ENCODE assay signal across 10 cellular contexts in genomic region chr4:55008166-55009056, GRCh38.
A peak's percentile ranks its signal among the peaks of the same experiment; 100 is the strongest.
DNase-seq lines count a peak whose midpoint lies in the region; ATAC-seq, FAIRE-seq and TF ChIP-seq lines count a peak whose summit lies in the region.
"Had no signal": no experiment of that assay in that cellular context is flagged by ENCODE, and none has a peak within 500 bp of the region (broad histone marks: within the 10 kb centered on the region; RNA-seq: fewer than 3 reads in every experiment).

No MANE protein-coding gene starts in this region.

- peaks cover 0 to 13% of the 10 kb centered on the region in 2 donors for H3K4me1 ChIP-seq in gastrocnemius medialis

- TF ChIP-seq CTCF in C4-2B (conservative IDR thresholded peaks at IDR 0.05) (peak; percentile 52), gastrocnemius medialis (IDR thresholded peaks at IDR 0.05 in 4 of 5, conservative IDR thresholded peaks at IDR 0.05 in 1 of 5) (peak in 1 of 5 experiments; percentile 20)

- in situ Hi-C loops in gastrocnemius medialis (cut with MboI; ENCODE audit: low sequenced_read_pairs in 4 of 4): loop anchor here (10.0 to 25.0 kb wide), 3 partner anchors 304 to 316 kb away; no protein-coding TSS in a partner anchor

- no peak for TF ChIP-seq POLR2A in gastrocnemius medialis (IDR thresholded peaks at IDR 0.05)

- no peak for FAIRE-seq in frontal cortex (lab: Jason Lieb, UNC)

- DNase-seq in HEK293T (ENCODE audit: extremely low spot score) (peak; percentile 45), iPS-NIHi7 (ENCODE audit: extremely low spot score) (peak; percentile 77), NCI-H774 (lab: John Stamatoyannopoulos, UW) (no peak), frontal cortex (ENCODE audit: low spot score in 2 of 2) (no peak), NCI-H1417 treated with DMSO at 0.1 percent for 48 hours (lab: John Stamatoyannopoulos, UW) (no peak), gastrocnemius medialis (no peak)
- DNase-seq in activated naive CD8-positive, alpha-beta T cell treated with anti-CD3 and anti-CD28 coated beads, Interleukin-2, amount 50 U/mL, for 24 hours: peak; percentile 2
- DNase-seq: SW 1271 had no signal

- no peak overlapping the region for H3K27ac Mint-ChIP-seq in activated naive CD8-positive, alpha-beta T cell treated with anti-CD3 and anti-CD28 coated beads, Interleukin-2, amount 50 U/mL, for 24 hours
- H3K27ac Mint-ChIP-seq: brain had no signal

- peaks cover 10% of the 10 kb centered on the region for H3K27me3 Mint-ChIP-seq in activated naive CD8-positive, alpha-beta T cell treated with anti-CD3 and anti-CD28 coated beads, Interleukin-2, amount 50 U/mL, for 24 hours

- no peak overlapping the region for H3K4me3 Mint-ChIP-seq in activated naive CD8-positive, alpha-beta T cell treated with anti-CD3 and anti-CD28 coated beads, Interleukin-2, amount 50 U/mL, for 24 hours
- H3K4me3 Mint-ChIP-seq: brain had no signal

- POLR2A ChIA-PET in HEK293T (lab: Yijun Ruan, JAX): no interaction called here

- no peaks in the 10 kb centered on the region for H3K4me1 Mint-ChIP-seq in activated naive CD8-positive, alpha-beta T cell treated with anti-CD3 and anti-CD28 coated beads, Interleukin-2, amount 50 U/mL, for 24 hours
- H3K4me1 Mint-ChIP-seq: brain had no signal

- intact Hi-C loops in gastrocnemius medialis (cut with DNase I; ENCODE audit: low total_unique reads): no loop called here

- no peaks in the 10 kb centered on the region for H3K36me3 Mint-ChIP-seq in activated naive CD8-positive, alpha-beta T cell treated with anti-CD3 and anti-CD28 coated beads, Interleukin-2, amount 50 U/mL, for 24 hours (ENCODE audit: low read depth)
- H3K36me3 Mint-ChIP-seq: brain had no signal

- no peak overlapping the region for H3K4me3 ChIP-seq in gastrocnemius medialis

- H3K9me3 Mint-ChIP-seq in activated naive CD8-positive, alpha-beta T cell treated with anti-CD3 and anti-CD28 coated beads, Interleukin-2, amount 50 U/mL, for 24 hours: no peaks in the 10 kb centered on the region

- H3K27ac ChIP-seq in C4-2B: no peak overlapping the region
- no peak overlapping the region for H3K27ac ChIP-seq in gastrocnemius medialis

- H3K9me3 ChIP-seq in gastrocnemius medialis: no peaks in the 10 kb centered on the region

- CTCF ChIA-PET in HEK293T (lab: Yijun Ruan, JAX): interaction anchor here (0.6 kb wide), 1 partner anchor 229 kb away, joined by 3 read pairs; no protein-coding TSS in a partner anchor

- H3K36me3 ChIP-seq in gastrocnemius medialis: no peaks in the 10 kb centered on the region

- ATAC-seq in activated naive CD8-positive, alpha-beta T cell treated with anti-CD3 and anti-CD28 coated beads, Interleukin-2, amount 50 U/mL, for 24 hours: peak; percentile 7
- no peak for ATAC-seq in gastrocnemius medialis

- no peaks in the 10 kb centered on the region for H3K27me3 ChIP-seq in gastrocnemius medialis

TF ChIP-seq in HEK293T, 16 proteins besides CTCF, POLR2A, EP300 and RAD21:
- no peak for TF ChIP-seq BHLHE40 (IDR thresholded peaks at IDR 0.05; ENCODE audit: borderline replicate concordance)
- TF ChIP-seq SUZ12 (IDR thresholded peaks at IDR 0.05): no peak
- no peak for TF ChIP-seq FOXK2 (IDR thresholded peaks at IDR 0.05)
- TF ChIP-seq FOXM1 (IDR thresholded peaks at IDR 0.05; ENCODE audit: borderline replicate concordance): no peak
- no peak for TF ChIP-seq PKNOX1 (IDR thresholded peaks at IDR 0.05)
- TF ChIP-seq ELF4 (IDR thresholded peaks at IDR 0.05): no peak
- TF ChIP-seq TARDBP (IDR thresholded peaks at IDR 0.05): no peak
- TF ChIP-seq HDGF (IDR thresholded peaks at IDR 0.05; ENCODE audit: borderline replicate concordance): no peak
- TF ChIP-seq SP1 (IDR thresholded peaks at IDR 0.05): no peak
- TF ChIP-seq FOXA1 (IDR thresholded peaks at IDR 0.05): no peak
- TF ChIP-seq ZNF384 (IDR thresholded peaks at IDR 0.05): no peak
- TF ChIP-seq L3MBTL2 (conservative IDR thresholded peaks at IDR 0.05): no peak
- TF ChIP-seq CTBP1 (IDR thresholded peaks at IDR 0.05; ENCODE audit: borderline replicate concordance): no peak
- TF ChIP-seq NFRKB (IDR thresholded peaks at IDR 0.05): no peak
- no peak for TF ChIP-seq ARNT (IDR thresholded peaks at IDR 0.05)

Comparison
In these comparisons a context has a peak if more than half of its experiments do, and no peak if none do; other contexts are left out.
1. DNase-seq: peak in HEK293T (single experiment), activated naive CD8-positive, alpha-beta T cell treated with anti-CD3 and anti-CD28 coated beads, Interleukin-2, amount 50 U/mL, for 24 hours (single experiment) and iPS-NIHi7 (single experiment); none in NCI-H774 (single experiment), frontal cortex (0 of 2), NCI-H1417 treated with DMSO at 0.1 percent for 48 hours (single experiment) and gastrocnemius medialis (0 of 2).